In genomic region chr15:73752817-73753214, GRCh38 we compare ENCODE assay signal across 1 cellular context.
A peak's percentile ranks its signal among the peaks of the same experiment; 100 is the strongest.
TF ChIP-seq lines count a peak whose summit lies in the region.

No MANE protein-coding gene starts in this region.

TF ChIP-seq in H1, 55 proteins besides CTCF, POLR2A, EP300 and RAD21 (continued from another document):
- TF ChIP-seq JUN (IDR thresholded peaks at IDR 0.05; ENCODE audit: low read depth, low read length): no peak
- TF ChIP-seq RNF2 (IDR thresholded peaks at IDR 0.05; ENCODE audit: borderline replicate concordance, low read depth, low read length, missing control alignments, poor library complexity, severe bottlenecking): no peak
- TF ChIP-seq MAX (IDR thresholded peaks at IDR 0.05): no peak
- TF ChIP-seq BRCA1 (IDR thresholded peaks at IDR 0.05; ENCODE audit: low read depth, low read length): no peak
- no peak for TF ChIP-seq TBP (IDR thresholded peaks at IDR 0.05; ENCODE audit: low read depth, low read length)
- no peak for TF ChIP-seq CREB1 (IDR thresholded peaks at IDR 0.05)
- TF ChIP-seq ATF3 (IDR thresholded peaks at IDR 0.05; ENCODE audit: insufficient read depth, low read depth, low read length): no peak
- peak; percentile 6 for TF ChIP-seq KDM4A (IDR thresholded peaks at IDR 0.05; ENCODE audit: low read depth, low read length, severe bottlenecking)
- TF ChIP-seq RFX5 (IDR thresholded peaks at IDR 0.05; ENCODE audit: borderline replicate concordance, low read depth, low read length): no peak
- no peak for TF ChIP-seq BACH1 (IDR thresholded peaks at IDR 0.05; ENCODE audit: low read length)
- 0 out of 2 replicates have a peak, but pooled peaks have one; percentile 4 for TF ChIP-seq SUZ12 (IDR thresholded peaks at IDR 0.05; ENCODE audit: low read length)
- no peak for TF ChIP-seq SP4 (IDR thresholded peaks at IDR 0.05; ENCODE audit: low read length)
- TF ChIP-seq CEBPB (IDR thresholded peaks at IDR 0.05; ENCODE audit: low read depth, low read length): no peak
- TF ChIP-seq CBX8 (IDR thresholded peaks at IDR 0.05; ENCODE audit: borderline replicate concordance, low read depth, low read length): no peak
- TF ChIP-seq ATF2 (IDR thresholded peaks at IDR 0.05; ENCODE audit: low read length): no peak
- TF ChIP-seq ASH2L (IDR thresholded peaks at IDR 0.05; ENCODE audit: low read length): no peak
TF ChIP-seq in H1: peak in this region for 3.
